Comparison of ENCODE assay signal across 19 cellular contexts in genomic region chr7:88477957-88478356, GRCh38.
"Had no signal": no experiment of that assay in that cellular context is flagged by ENCODE, and none has a peak within 500 bp of the region (broad histone marks: within the 10 kb centered on the region; RNA-seq: fewer than 3 reads in every experiment).

No MANE protein-coding gene starts in this region.

- H3K27ac Mint-ChIP-seq: memory B cell; mesothelial cell of epicardium; natural killer cell treated with Interleukin-12 subunit alpha and Interleukin-12 subunit beta and Interleukin-15 and Interleukin-18, amount 100 ng/mL, for 72 hours; stimulated activated memory B cell treated with anti-CD40 and anti-IgM and Interleukin-4, amounts not matched to agents 10 μg/mL and 1 μg/mL and 100 μg/mL, for 72 hours; stimulated activated naive CD8-positive, alpha-beta T cell treated with anti-CD3 and anti-CD28 coated beads, Interleukin-15, Interleukin-2, amounts not matched to agents 100 ng/mL and 50 ng/mL, for 24 hours had no signal

- H3K27me3 Mint-ChIP-seq: natural killer cell treated with Interleukin-12 subunit alpha and Interleukin-12 subunit beta and Interleukin-15 and Interleukin-18, amount 100 ng/mL, for 72 hours; stimulated activated memory B cell treated with anti-CD40 and anti-IgM and Interleukin-4, amounts not matched to agents 10 μg/mL and 1 μg/mL and 100 μg/mL, for 72 hours had no signal

- H3K4me1 Mint-ChIP-seq: memory B cell; stimulated activated memory B cell treated with anti-CD40 and anti-IgM and Interleukin-4, amounts not matched to agents 10 μg/mL and 1 μg/mL and 100 μg/mL, for 72 hours had no signal

- H3K9me3 Mint-ChIP-seq: memory B cell, mesothelial cell of epicardium had no signal

- H3K36me3 Mint-ChIP-seq: memory B cell; mesothelial cell of epicardium; natural killer cell treated with Interleukin-12 subunit alpha and Interleukin-12 subunit beta and Interleukin-15 and Interleukin-18, amount 100 ng/mL, for 72 hours; stimulated activated memory B cell treated with anti-CD40 and anti-IgM and Interleukin-4, amounts not matched to agents 10 μg/mL and 1 μg/mL and 100 μg/mL, for 72 hours had no signal

- H3K4me3 Mint-ChIP-seq: memory B cell; mesothelial cell of epicardium; natural killer cell treated with Interleukin-12 subunit alpha and Interleukin-12 subunit beta and Interleukin-15 and Interleukin-18, amount 100 ng/mL, for 72 hours; stimulated activated memory B cell treated with anti-CD40 and anti-IgM and Interleukin-4, amounts not matched to agents 10 μg/mL and 1 μg/mL and 100 μg/mL, for 72 hours; stimulated activated naive CD8-positive, alpha-beta T cell treated with anti-CD3 and anti-CD28 coated beads, Interleukin-15, Interleukin-2, amounts not matched to agents 100 ng/mL and 50 ng/mL, for 24 hours had no signal

- DNase-seq: dermis blood vessel endothelial cell; erythroblast; foreskin keratinocyte; heart left ventricle; hypothalamus; left ventricle myocardium inferior; lower lobe of right lung; spleen; stimulated activated CD4-positive, alpha-beta T cell treated with anti-CD3 and anti-CD28 coated beads, Interleukin-15, amount 100 ng/mL, for 24 hours; stimulated activated CD4-positive, alpha-beta T cell treated with anti-CD3 and anti-CD28 coated beads, Interleukin-1b, Interleukin-23, amount 100 ng/mL, for 48 hours; stimulated activated CD4-positive, alpha-beta T cell treated with anti-CD3 and anti-CD28 coated beads, Interleukin-4, amount 100 ng/mL, for 24 hours; tibial artery; upper lobe of left lung; uterus had no signal
